In the genomic region with DNA sequence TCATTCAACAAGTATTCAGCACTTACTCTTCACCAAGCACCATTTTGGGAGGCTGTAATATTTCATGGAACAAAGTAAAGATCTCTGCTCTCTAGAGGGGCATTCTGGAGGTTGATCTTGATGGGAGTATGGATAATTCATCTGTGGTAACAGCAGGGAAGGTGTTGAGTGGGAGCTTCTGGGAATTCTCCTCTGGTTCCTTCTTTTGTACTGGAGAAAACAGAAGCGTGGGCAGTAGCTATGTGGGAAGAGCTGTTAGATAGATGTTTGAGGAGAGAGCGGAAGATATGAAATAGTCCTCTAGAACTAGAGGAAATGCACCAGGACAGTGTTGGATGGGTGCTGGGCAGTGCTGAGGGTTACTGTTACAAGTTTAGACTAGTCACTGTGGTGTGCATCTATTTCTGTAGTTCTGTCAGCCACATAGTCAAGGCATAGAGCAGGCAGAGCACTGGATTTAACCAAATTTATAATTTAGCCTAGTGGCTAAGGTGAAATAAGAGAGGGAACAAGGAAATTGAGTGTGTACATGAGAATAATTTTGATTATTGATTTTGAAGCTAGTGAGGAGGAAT, we compare ENCODE assay signal across 26 cellular contexts. TPM values are rescaled to one million over a fixed set of nuclear protein-coding genes. Genes with fewer than 3 reads are reported as not detected.
DNase-seq lines count a peak whose midpoint lies in the region; ATAC-seq, FAIRE-seq and TF ChIP-seq lines count a peak whose summit lies in the region.
"Had no signal": no experiment of that assay in that cellular context is flagged by ENCODE, and none has a peak within 500 bp of the region (broad histone marks: within the 10 kb centered on the region; RNA-seq: fewer than 3 reads in every experiment).

No MANE protein-coding gene starts in this region.

- in situ Hi-C loops in GM12878 (cut with MboI), result no loop called here

- BruUV-seq in GM12878 (replicated peaks; lab: Mats Ljungman, UMichigan), result no TSS peak

- H3K27ac Mint-ChIP-seq in stimulated activated naive B cell treated with anti-CD40 and anti-IgM and Interleukin-4, amounts not matched to agents 10 μg/mL and 1 μg/mL and 100 μg/mL, for 72 hours, result no peak overlapping the region
- H3K27ac Mint-ChIP-seq: CD14-positive monocyte had no signal

- WGBS in GM12878 (ENCODE audit: insufficient coverage, insufficient replicate concordance, low lambda C conversion rate, missing lambda C conversion rate), result 95% methylated on average over 2 of the region's 2 CpGs

- FAIRE-seq in GM12878 (lab: Jason Lieb, UNC) (no peak), keratinocyte (lab: Jason Lieb, UNC) (peak; percentile 53)
- FAIRE-seq: GM18507, HTR-8/SVneo had no signal

- H3K36me3 ChIP-seq in right atrium auricular region, result peaks cover 56% of the 10 kb centered on the region
- H3K36me3 ChIP-seq in GM12878 (ENCODE audit: control insufficient read depth in 2 of 2, insufficient read depth in 2 of 2, low read length in 1 of 2), result peaks cover 1 to 21% of the 10 kb centered on the region in 2 experiments; a peak in 3 of 4 replicates
- H3K36me3 ChIP-seq in keratinocyte (ENCODE audit: control insufficient read depth in 2 of 2, extremely low read depth in 1 of 2, insufficient read depth in 2 of 2, low read length in 2 of 2), result peaks cover 3 to 21% of the 10 kb centered on the region in 2 experiments
- H3K36me3 ChIP-seq in upper lobe of right lung, result peaks cover 87% of the 10 kb centered on the region

- no peaks in the 10 kb centered on the region for H3K27me3 Mint-ChIP-seq in stimulated activated naive B cell treated with anti-CD40 and anti-IgM and Interleukin-4, amounts not matched to agents 10 μg/mL and 1 μg/mL and 100 μg/mL, for 72 hours

- POLR2A ChIA-PET in GM12878 (lab: Charles Lee), result interaction anchor here (1.1 to 1.8 kb wide), 2 partner anchors 9 to 10 kb away, joined by 4 to 16 read pairs; partner anchors contain the start of gene NMD3

- intact Hi-C loops in Right ventricle myocardium superior (cut with DNase I), result no loop called here
- intact Hi-C loops in GM12878 (cut with micrococcal nuclease; ENCODE audit: unreplicated experiment), result no loop called here
- intact Hi-C loops in upper lobe of right lung (cut with DNase I), result no loop called here

- no peak overlapping the region for H3K4me3 Mint-ChIP-seq in stimulated activated naive B cell treated with anti-CD40 and anti-IgM and Interleukin-4, amounts not matched to agents 10 μg/mL and 1 μg/mL and 100 μg/mL, for 72 hours
- H3K4me3 Mint-ChIP-seq: CD14-positive monocyte had no signal

- H3K9me3 Mint-ChIP-seq in stimulated activated naive B cell treated with anti-CD40 and anti-IgM and Interleukin-4, amounts not matched to agents 10 μg/mL and 1 μg/mL and 100 μg/mL, for 72 hours, result no peaks in the 10 kb centered on the region
- H3K9me3 Mint-ChIP-seq: CD14-positive monocyte had no signal

- TF ChIP-seq CTCF in right atrium auricular region (IDR thresholded peaks at IDR 0.05), result no peak
- TF ChIP-seq CTCF in GM12878 (IDR thresholded peaks at IDR 0.05 in 2 of 3, conservative IDR thresholded peaks at IDR 0.05 in 1 of 3; ENCODE audit: control insufficient read depth in 2 of 3, extremely low read depth in 1 of 3, insufficient read depth in 1 of 3, low read depth in 3 of 3, low read length in 3 of 3), result no peak
- no peak for TF ChIP-seq CTCF in keratinocyte (optimal IDR thresholded peaks at IDR 0.05 in 1 of 3, IDR thresholded peaks at IDR 0.05 in 1 of 3, conservative IDR thresholded peaks at IDR 0.05 in 1 of 3; ENCODE audit: extremely low read depth in 1 of 3, insufficient read depth in 2 of 3, low read length in 3 of 3)
- TF ChIP-seq CTCF in upper lobe of right lung (IDR thresholded peaks at IDR 0.05), result no peak

- ATAC-seq in Right ventricle myocardium superior (ENCODE audit: poor library complexity) (peak; percentile 53), GM12878 (peak; percentile 27; the same call in 2 of the 3 replicates), upper lobe of right lung (peak; percentile 48)
- no peak for ATAC-seq in stimulated activated naive B cell treated with anti-CD40 and anti-IgM and Interleukin-4, amounts not matched to agents 10 μg/mL and 1 μg/mL and 100 μg/mL, for 72 hours (replicated peaks)

- RAD21 ChIA-PET in GM12878 (lab: Charles Lee; ENCODE audit: unreplicated experiment), result no interaction called here

- H3K9me3 ChIP-seq in right atrium auricular region, result no peaks in the 10 kb centered on the region
- H3K9me3 ChIP-seq in GM12878 (replicated peaks; ENCODE audit: control insufficient read depth, insufficient read depth, low read length), result no peaks in the 10 kb centered on the region
- no peaks in the 10 kb centered on the region for H3K9me3 ChIP-seq in keratinocyte (ENCODE audit: control insufficient read depth, low read depth, low read length)
- no peaks in the 10 kb centered on the region for H3K9me3 ChIP-seq in upper lobe of right lung
- H3K9me3 ChIP-seq: BE2C, HAP-1, MG63 had no signal

- peaks cover 6 to 8% of the 10 kb centered on the region in 2 donors for H3K36me3 Mint-ChIP-seq in stimulated activated naive B cell treated with anti-CD40 and anti-IgM and Interleukin-4, amounts not matched to agents 10 μg/mL and 1 μg/mL and 100 μg/mL, for 72 hours

- H3K9me1 ChIP-seq in keratinocyte (ENCODE audit: control insufficient read depth, extremely low read depth, insufficient read depth, low read length), result no peaks in the 10 kb centered on the region

- TF ChIP-seq EP300 in GM12878 (IDR thresholded peaks at IDR 0.05; ENCODE audit: borderline replicate concordance in 1 of 2, control insufficient read depth in 1 of 2, low read depth in 2 of 2, low read length in 2 of 2), result no peak

- H3K9ac ChIP-seq in GM12878 (ENCODE audit: control insufficient read depth, insufficient read depth, low read length) (no peak overlapping the region), keratinocyte (ENCODE audit: control insufficient read depth, extremely low read depth, insufficient read depth, low read length) (no peak overlapping the region)

- TF ChIP-seq RAD21 in GM12878 (IDR thresholded peaks at IDR 0.05; ENCODE audit: insufficient read depth, low read depth, low read length), result no peak

- peaks cover 2% of the 10 kb centered on the region; the same call in 1 of the 2 replicates for H4K20me1 ChIP-seq in GM12878 (ENCODE audit: control insufficient read depth, insufficient read depth)
- peaks cover 3% of the 10 kb centered on the region for H4K20me1 ChIP-seq in keratinocyte (ENCODE audit: control insufficient read depth, extremely low read depth, insufficient read depth, low read length)

- H3K27ac ChIP-seq in right atrium auricular region, result no peak overlapping the region
- no peak overlapping the region for H3K27ac ChIP-seq in GM12878 (ENCODE audit: control insufficient read depth, insufficient read depth)
- no peak overlapping the region for H3K27ac ChIP-seq in keratinocyte (ENCODE audit: control insufficient read depth, insufficient read depth, low read length)
- H3K27ac ChIP-seq in upper lobe of right lung, result no peak overlapping the region

- DNase-seq in Right ventricle myocardium superior (no peak), right atrium auricular region (ENCODE audit: low spot score) (no peak), GM12878 (ENCODE audit: low read depth, low spot score) (no peak), keratinocyte (ENCODE audit: low read depth, low spot score) (no peak), upper lobe of right lung (no peak), NCI-H748 treated with DMSO at 0.1 percent for 48 hours (lab: John Stamatoyannopoulos, UW) (no peak)
- no peak for DNase-seq in stimulated activated naive B cell treated with anti-CD40 and anti-IgM and Interleukin-4, amounts not matched to agents 10 μg/mL and 1 μg/mL and 100 μg/mL, for 72 hours
- DNase-seq: 8988T, ACHN, BE2C, Calu3, DMS79 treated with DMSO at 0.1 percent for 48 hours, GF-D8, GOT3, KBM-7, MG63, NCI-H1105 treated with DMSO at 0.1 percent for 48 hours, NCI-H2029, NCI-H446, NCI-H524 treated with DMSO at 0.1 percent for 48 hours, RPMI8226, SHP77 had no signal

- CTCF ChIA-PET in GM12878 (lab: Yijun Ruan, JAX), result interaction anchor here (1.0 to 1.8 kb wide), 3 partner anchors 8 to 22 kb away, joined by 3 to 6 read pairs (median 3); no protein-coding TSS in a partner anchor

- SMC1A ChIA-PET in GM12878 (lab: Charles Lee; ENCODE audit: uncharacterized antibody, unreplicated experiment), result interaction anchor here (1.2 to 2.0 kb wide), 3 partner anchors 8 to 19 kb away, joined by 5 to 12 read pairs (median 6); no protein-coding TSS in a partner anchor

- no peaks in the 10 kb centered on the region for H3K27me3 ChIP-seq in right atrium auricular region
- H3K27me3 ChIP-seq in GM12878 (replicated peaks in 1 of 2; ENCODE audit: control insufficient read depth in 2 of 2, insufficient read depth in 2 of 2, low read length in 1 of 2), result no peaks in the 10 kb centered on the region
- H3K27me3 ChIP-seq in keratinocyte (ENCODE audit: control insufficient read depth, extremely low read depth, insufficient read depth, low read length), result no peaks in the 10 kb centered on the region
- H3K27me3 ChIP-seq in upper lobe of right lung, result no peaks in the 10 kb centered on the region
- H3K27me3 ChIP-seq: BE2C, MG63 had no signal

- H3K4me1 Mint-ChIP-seq in stimulated activated naive B cell treated with anti-CD40 and anti-IgM and Interleukin-4, amounts not matched to agents 10 μg/mL and 1 μg/mL and 100 μg/mL, for 72 hours, result no peaks in the 10 kb centered on the region
- H3K4me1 Mint-ChIP-seq: CD14-positive monocyte had no signal

- peaks cover 15% of the 10 kb centered on the region for H3K79me2 ChIP-seq in GM12878 (ENCODE audit: control insufficient read depth, insufficient read depth, low read length)
- H3K79me2 ChIP-seq in keratinocyte (ENCODE audit: control insufficient read depth, insufficient read depth, low read length), result peaks cover 67% of the 10 kb centered on the region

- dilution Hi-C loops in keratinocyte (cut with MboI; ENCODE audit: extremely low pct_ligation_motif_present, low sequenced_read_pairs), result no loop called here

- peaks cover 0 to 7% of the 10 kb centered on the region in 2 donors for H3K4me1 ChIP-seq in right atrium auricular region
- no peaks in the 10 kb centered on the region for H3K4me1 ChIP-seq in GM12878 (ENCODE audit: control insufficient read depth, insufficient read depth, low read length)
- H3K4me1 ChIP-seq in keratinocyte (ENCODE audit: control insufficient read depth, extremely low read depth, insufficient read depth, low read length), result peaks cover 15% of the 10 kb centered on the region
- H3K4me1 ChIP-seq in upper lobe of right lung, result no peaks in the 10 kb centered on the region
- H3K4me1 ChIP-seq: BE2C, HAP-1 had no signal

- H3K4me3 ChIP-seq in right atrium auricular region (no peak overlapping the region), GM12878 (no peak overlapping the region), keratinocyte (ENCODE audit: control insufficient read depth in 2 of 3, extremely low read depth in 1 of 3, insufficient read depth in 2 of 3, low read depth in 1 of 3, low read length in 3 of 3) (no peak overlapping the region), upper lobe of right lung (no peak overlapping the region)
- H3K4me3 ChIP-seq: HAP-1, MG63 had no signal

- no peak overlapping the region for H3K4me2 ChIP-seq in GM12878 (ENCODE audit: control insufficient read depth, insufficient read depth)
- no peak overlapping the region for H3K4me2 ChIP-seq in keratinocyte (ENCODE audit: control insufficient read depth, extremely low read depth, insufficient read depth, low read depth, low read length)

- TF ChIP-seq POLR2A in GM12878 (IDR thresholded peaks at IDR 0.05; ENCODE audit: low read depth, low read length), result no peak

- H2AFZ ChIP-seq in GM12878 (ENCODE audit: control insufficient read depth, low read depth, low read length) (no peak overlapping the region), keratinocyte (ENCODE audit: control insufficient read depth, low read length) (no peak overlapping the region)

RNA-seq across cellular contexts. Expression of gene NMD3, which starts 9.6 kb away (rescaled TPM):
- 47.4 TPM for total RNA-seq in Right ventricle myocardium superior
- 10 to 100 TPM; 33.2 to 40.8 TPM for total RNA-seq in right atrium auricular region
- 64.2 and 73.2 TPM in 2 replicates for total RNA-seq in GM12878 (2013; cell fraction: nucleolus; rRNA removed)
- 42.4 and 54.6 TPM in 2 replicates for total RNA-seq in GM12878 (2014; rRNA removed)
- 46.5 and 53.3 TPM in 2 replicates for total RNA-seq in GM12878 (2014; rRNA removed; fragmentation: Illumina TruSeq; extraction: Trizol)
- 57.3 and 60.0 TPM in 2 replicates for total RNA-seq in GM12878 (2021)
- polyA plus RNA-seq in GM12878 (2011; ENCODE audit: low read depth), result 29.8 TPM
- polyA plus RNA-seq in GM12878 (2011; rRNA removed), result 64.1 and 91.9 TPM in 2 replicates
- polyA plus RNA-seq in GM12878 (2011; cell fraction: cytosol; rRNA removed), result 27.0 and 28.1 TPM in 2 replicates
- 41.0 and 43.5 TPM in 2 replicates for polyA plus RNA-seq in GM12878 (2011; cell fraction: nucleus; rRNA removed)
- polyA plus RNA-seq in GM12878 (2012), result 36.5 and 50.1 TPM in 2 replicates
- polyA plus RNA-seq in GM12878 (2014; fragmentation: Illumina TruSeq; extraction: Trizol), result 56.8 and 68.8 TPM in 2 replicates
- polyA plus RNA-seq in GM12878 (2014; fragmentation: Nextera tagmentation; extraction: Ambion mirVana), result 10 to 100 TPM; 54.6 to 66.8 TPM
- polyA plus RNA-seq in GM12878 (2014; rRNA removed), result 27.6 and 34.2 TPM in 2 replicates
- 10 to 100 TPM; 54.3 to 60.6 TPM for polyA plus RNA-seq in GM12878 (2016; fragmentation: Nextera tagmentation; extraction: Ambion mirVana)
- 85.2 and 109 TPM in 2 replicates for polyA minus RNA-seq in GM12878 (2011; rRNA and poly(A)+ RNA removed)
- 31.6 and 38.0 TPM in 2 replicates for polyA minus RNA-seq in GM12878 (2011; cell fraction: cytosol; rRNA and poly(A)+ RNA removed)
- 50.3 and 61.8 TPM in 2 replicates for polyA minus RNA-seq in GM12878 (2011; cell fraction: nucleus; rRNA and poly(A)+ RNA removed)
- polyA plus RNA-seq in keratinocyte, result 48.0 to 65.2 TPM (median 54.3 TPM) in 3 replicates
- 92.3 TPM for polyA plus RNA-seq in keratinocyte (2011; ENCODE audit: low read depth)
- polyA plus RNA-seq in keratinocyte (2011; cell fraction: cytosol; rRNA removed), result 37.0 and 64.9 TPM in 2 replicates
- polyA plus RNA-seq in keratinocyte (2011; cell fraction: nucleus; rRNA removed), result 36.9 and 55.1 TPM in 2 replicates
- 52.9 and 56.1 TPM in 2 replicates for polyA plus RNA-seq in keratinocyte (2012; ENCODE audit: low replicate concordance)
- polyA minus RNA-seq in keratinocyte, result 19.8 to 107 TPM (median 86.0 TPM) in 3 replicates
- 48.3 TPM for polyA minus RNA-seq in keratinocyte (2011; cell fraction: cytosol; rRNA and poly(A)+ RNA removed)
- 47.9 and 60.2 TPM in 2 replicates for polyA minus RNA-seq in keratinocyte (2011; cell fraction: nucleus; rRNA and poly(A)+ RNA removed)
- 40.9 TPM for total RNA-seq in upper lobe of right lung

Comparison
In these comparisons a context has a peak if more than half of its experiments do, and no peak if none do; other contexts are left out.
1. ATAC-seq: peak in Right ventricle myocardium superior (single experiment), GM12878 (single experiment) and upper lobe of right lung (single experiment); none in stimulated activated naive B cell treated with anti-CD40 and anti-IgM and Interleukin-4, amounts not matched to agents 10 μg/mL and 1 μg/mL and 100 μg/mL, for 72 hours (0 of 2).